In the genomic region with DNA sequence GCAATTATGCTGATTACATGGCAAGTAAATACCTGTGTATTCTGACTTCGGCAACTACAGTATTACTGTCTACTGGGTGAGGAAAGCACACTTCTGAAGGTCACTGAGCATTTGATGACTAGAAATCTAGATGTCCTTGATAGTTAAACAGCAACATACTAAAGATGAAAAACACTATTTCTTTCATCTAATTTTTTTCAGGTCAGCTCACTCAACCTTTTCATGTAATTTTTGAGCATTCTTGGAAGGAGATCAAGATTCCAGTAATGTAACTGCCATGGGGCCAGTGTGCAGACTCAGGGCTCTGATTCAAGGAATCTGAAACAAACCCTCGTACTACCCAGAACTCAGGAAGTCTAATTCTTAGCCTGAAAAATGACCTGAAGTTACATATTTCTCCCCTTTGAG, we compare ENCODE assay signal across 13 cellular contexts.
DNase-seq lines count a peak whose midpoint lies in the region; ATAC-seq and TF ChIP-seq lines count a peak whose summit lies in the region.
"Had no signal": no experiment of that assay in that cellular context is flagged by ENCODE, and none has a peak within 500 bp of the region (broad histone marks: within the 10 kb centered on the region; RNA-seq: fewer than 3 reads in every experiment).

No MANE protein-coding gene starts in this region.

- CTCF ChIA-PET in activated naive CD4-positive, alpha-beta T cell treated with anti-CD3 and anti-CD28 coated beads, Interleukin-2, amount 10 ng/mL, durations not matched to agents 7 days and 5 days (lab: Charles Lee) = interaction anchor here (1.1 to 4.0 kb wide), 5 partner anchors 10 to 223 kb away, joined by 3 to 14 read pairs (median 6); a partner anchor contains a TSS
- CTCF ChIA-PET in activated CD8-positive, alpha-beta T cell treated with anti-CD3 and anti-CD28 coated beads for 36 hours (lab: Charles Lee) = interaction anchor here (0.8 to 3.8 kb wide), 15 partner anchors 9 to 337 kb away, joined by 3 to 14 read pairs (median 6); no protein-coding TSS in a partner anchor
- CTCF ChIA-PET in WTC11 (lab: Charles Lee) = interaction anchor here (0.6 to 1.9 kb wide), 2 partner anchors 61 to 337 kb away, joined by 4 to 9 read pairs; no protein-coding TSS in a partner anchor

- POLR2A ChIA-PET in activated CD8-positive, alpha-beta T cell treated with anti-CD3 and anti-CD28 coated beads for 36 hours (lab: Charles Lee) = interaction anchor here (0.7 to 1.8 kb wide), 18 partner anchors 10 to 337 kb away, joined by 3 to 7 read pairs (median 4); no protein-coding TSS in a partner anchor
- POLR2A ChIA-PET in WTC11 (lab: Charles Lee) = no interaction called here

- no peak overlapping the region for H3K27ac ChIP-seq in fibroblast of lung (ENCODE audit: insufficient read depth, low read length)
- H3K27ac ChIP-seq in right atrium auricular region = no peak overlapping the region
- no peak overlapping the region for H3K27ac ChIP-seq in WERI-Rb-1

- TF ChIP-seq CTCF in activated CD8-positive, alpha-beta T cell treated with anti-CD3 and anti-CD28 coated beads for 36 hours (IDR thresholded peaks at IDR 0.05) = no peak
- TF ChIP-seq CTCF in fibroblast of lung (conservative IDR thresholded peaks at IDR 0.05 in 1 of 2, IDR thresholded peaks at IDR 0.05 in 1 of 2; ENCODE audit: low read depth in 1 of 2, low read length in 2 of 2) (no peak), right atrium auricular region (IDR thresholded peaks at IDR 0.05) (no peak), WERI-Rb-1 (IDR thresholded peaks at IDR 0.05; ENCODE audit: low read depth, low read length) (no peak), WTC11 (IDR thresholded peaks at IDR 0.05) (no peak)

- H3K79me2 ChIP-seq in fibroblast of lung (ENCODE audit: control insufficient read depth, insufficient read depth, low read length) = no peaks in the 10 kb centered on the region

- no peaks in the 10 kb centered on the region for H3K9me3 ChIP-seq in fibroblast of lung (ENCODE audit: control insufficient read depth, insufficient read depth, low read depth, low read length)
- H3K9me3 ChIP-seq in right atrium auricular region = peaks cover 0 to 22% of the 10 kb centered on the region in 2 donors
- H3K9me3 ChIP-seq in WERI-Rb-1 (ENCODE audit: severe bottlenecking) = no peaks in the 10 kb centered on the region

- no peaks in the 10 kb centered on the region for H3K27me3 Mint-ChIP-seq in activated naive CD4-positive, alpha-beta T cell treated with anti-CD3 and anti-CD28 coated beads, Interleukin-2, amount 10 ng/mL, durations not matched to agents 7 days and 5 days
- no peaks in the 10 kb centered on the region for H3K27me3 Mint-ChIP-seq in activated CD8-positive, alpha-beta T cell treated with anti-CD3 and anti-CD28 coated beads for 36 hours
- no peaks in the 10 kb centered on the region for H3K27me3 Mint-ChIP-seq in stimulated activated naive CD8-positive, alpha-beta T cell treated with anti-CD3 and anti-CD28 coated beads, Interleukin-15, Interleukin-2, amounts not matched to agents 100 ng/mL and 50 ng/mL, for 24 hours
- H3K27me3 Mint-ChIP-seq in WTC11 (ENCODE audit: low read depth) = 0 out of 2 replicates have a peak, but pooled peaks cover 4% of the 10 kb centered on the region

- peak; percentile 48 for DNase-seq in activated naive CD4-positive, alpha-beta T cell treated with anti-CD3 and anti-CD28 coated beads, Interleukin-2, amount 10 ng/mL, durations not matched to agents 7 days and 5 days
- DNase-seq in activated naive CD4-positive, alpha-beta T cell treated with Interleukin-2 at 50 U/mL for 16 hours = no peak
- peak; percentile 62 for DNase-seq in activated CD8-positive, alpha-beta T cell treated with anti-CD3 and anti-CD28 coated beads for 36 hours
- DNase-seq in fibroblast of lung (ENCODE audit: low read depth in 2 of 2) (peak; percentile 39 to 77), right atrium auricular region (ENCODE audit: low spot score) (no peak), WERI-Rb-1 (no peak), WTC11 (ENCODE audit: low spot score) (no peak)
- DNase-seq: caudate nucleus, DMS79 treated with DMSO at 0.1 percent for 48 hours, NCI-H1930, posterior cingulate gyrus had no signal

- H3K36me3 ChIP-seq in fibroblast of lung (ENCODE audit: control insufficient read depth, insufficient read depth, low read length) (no peaks in the 10 kb centered on the region), right atrium auricular region (no peaks in the 10 kb centered on the region), WERI-Rb-1 (no peaks in the 10 kb centered on the region)

- H3K9me3 Mint-ChIP-seq in activated naive CD4-positive, alpha-beta T cell treated with anti-CD3 and anti-CD28 coated beads, Interleukin-2, amount 10 ng/mL, durations not matched to agents 7 days and 5 days = peaks cover 26% of the 10 kb centered on the region
- H3K9me3 Mint-ChIP-seq in activated CD8-positive, alpha-beta T cell treated with anti-CD3 and anti-CD28 coated beads for 36 hours = peaks cover 21% of the 10 kb centered on the region
- peaks cover 16% of the 10 kb centered on the region for H3K9me3 Mint-ChIP-seq in stimulated activated naive CD8-positive, alpha-beta T cell treated with anti-CD3 and anti-CD28 coated beads, Interleukin-15, Interleukin-2, amounts not matched to agents 100 ng/mL and 50 ng/mL, for 24 hours
- peaks cover 24% of the 10 kb centered on the region for H3K9me3 Mint-ChIP-seq in WTC11

- intact Hi-C loops in activated CD8-positive, alpha-beta T cell treated with anti-CD3 and anti-CD28 coated beads for 36 hours (cut with micrococcal nuclease) = loop anchor here (5.0 kb wide), 1 partner anchor 47 kb away; no protein-coding TSS in a partner anchor

- H3K36me3 Mint-ChIP-seq in activated naive CD4-positive, alpha-beta T cell treated with anti-CD3 and anti-CD28 coated beads, Interleukin-2, amount 10 ng/mL, durations not matched to agents 7 days and 5 days = peaks cover 64% of the 10 kb centered on the region
- peaks cover 23% of the 10 kb centered on the region for H3K36me3 Mint-ChIP-seq in activated CD8-positive, alpha-beta T cell treated with anti-CD3 and anti-CD28 coated beads for 36 hours (ENCODE audit: low read depth)
- peaks cover 12% of the 10 kb centered on the region for H3K36me3 Mint-ChIP-seq in stimulated activated naive CD8-positive, alpha-beta T cell treated with anti-CD3 and anti-CD28 coated beads, Interleukin-15, Interleukin-2, amounts not matched to agents 100 ng/mL and 50 ng/mL, for 24 hours (ENCODE audit: low read depth)
- peaks cover 10% of the 10 kb centered on the region for H3K36me3 Mint-ChIP-seq in WTC11

- H4K20me1 ChIP-seq in fibroblast of lung (ENCODE audit: control insufficient read depth, extremely low read depth, insufficient read depth, low read length) = no peaks in the 10 kb centered on the region

- H3K4me3 Mint-ChIP-seq in activated naive CD4-positive, alpha-beta T cell treated with anti-CD3 and anti-CD28 coated beads, Interleukin-2, amount 10 ng/mL, durations not matched to agents 7 days and 5 days = peak overlapping the region; percentile 67
- peak overlapping the region; percentile 62 for H3K4me3 Mint-ChIP-seq in activated CD8-positive, alpha-beta T cell treated with anti-CD3 and anti-CD28 coated beads for 36 hours
- H3K4me3 Mint-ChIP-seq in stimulated activated naive CD8-positive, alpha-beta T cell treated with anti-CD3 and anti-CD28 coated beads, Interleukin-15, Interleukin-2, amounts not matched to agents 100 ng/mL and 50 ng/mL, for 24 hours = peak overlapping the region; percentile 40
- H3K4me3 Mint-ChIP-seq in WTC11 = no peak overlapping the region

- no peak overlapping the region for H2AFZ ChIP-seq in fibroblast of lung (ENCODE audit: low read length)

- H3K4me1 Mint-ChIP-seq in activated naive CD4-positive, alpha-beta T cell treated with anti-CD3 and anti-CD28 coated beads, Interleukin-2, amount 10 ng/mL, durations not matched to agents 7 days and 5 days = peaks cover 80% of the 10 kb centered on the region
- H3K4me1 Mint-ChIP-seq in activated CD8-positive, alpha-beta T cell treated with anti-CD3 and anti-CD28 coated beads for 36 hours (ENCODE audit: low read depth) = peaks cover 50% of the 10 kb centered on the region
- H3K4me1 Mint-ChIP-seq in stimulated activated naive CD8-positive, alpha-beta T cell treated with anti-CD3 and anti-CD28 coated beads, Interleukin-15, Interleukin-2, amounts not matched to agents 100 ng/mL and 50 ng/mL, for 24 hours (ENCODE audit: low read depth) = peaks cover 44% of the 10 kb centered on the region
- peaks cover 16% of the 10 kb centered on the region for H3K4me1 Mint-ChIP-seq in WTC11

- H3K4me3 ChIP-seq in fibroblast of lung (replicated peaks in 1 of 4; ENCODE audit: control extremely low read depth in 1 of 4, insufficient read depth in 1 of 4, low read depth in 3 of 4, low read length in 4 of 4) = no peak overlapping the region
- no peak overlapping the region for H3K4me3 ChIP-seq in right atrium auricular region
- no peak overlapping the region for H3K4me3 ChIP-seq in WERI-Rb-1 (ENCODE audit: low read depth, low read length)
- H3K4me3 ChIP-seq: K562 had no signal

- peak; percentile 84 for ATAC-seq in activated CD8-positive, alpha-beta T cell treated with anti-CD3 and anti-CD28 coated beads for 36 hours
- ATAC-seq in WTC11 = no peak
- ATAC-seq: K562 had no signal

- H3K4me1 ChIP-seq in fibroblast of lung (ENCODE audit: control insufficient read depth, extremely low read depth, insufficient read depth, low read length) (peaks cover 10% of the 10 kb centered on the region), right atrium auricular region (no peaks in the 10 kb centered on the region)

- no peak overlapping the region for H3K9ac ChIP-seq in fibroblast of lung (ENCODE audit: insufficient read depth, low read length)

- peak overlapping the region; percentile 98 for H3K27ac Mint-ChIP-seq in activated naive CD4-positive, alpha-beta T cell treated with anti-CD3 and anti-CD28 coated beads, Interleukin-2, amount 10 ng/mL, durations not matched to agents 7 days and 5 days
- peak overlapping the region; percentile 96 for H3K27ac Mint-ChIP-seq in activated CD8-positive, alpha-beta T cell treated with anti-CD3 and anti-CD28 coated beads for 36 hours
- peak overlapping the region; percentile 56 for H3K27ac Mint-ChIP-seq in stimulated activated naive CD8-positive, alpha-beta T cell treated with anti-CD3 and anti-CD28 coated beads, Interleukin-15, Interleukin-2, amounts not matched to agents 100 ng/mL and 50 ng/mL, for 24 hours
- no peak overlapping the region for H3K27ac Mint-ChIP-seq in WTC11

- H3K27me3 ChIP-seq in fibroblast of lung (ENCODE audit: control insufficient read depth, insufficient read depth, low read length) (no peaks in the 10 kb centered on the region), right atrium auricular region (no peaks in the 10 kb centered on the region), WERI-Rb-1 (ENCODE audit: insufficient read depth, low read depth, severe bottlenecking) (no peaks in the 10 kb centered on the region)

- no peak overlapping the region for H3K4me2 ChIP-seq in fibroblast of lung (ENCODE audit: extremely low read depth, insufficient read depth, low read length)

TF ChIP-seq in WTC11, 78 proteins besides CTCF, POLR2A, EP300 and RAD21 (continues in another document):
- TF ChIP-seq NFATC4 (CRISPR knock-in tag; IDR thresholded peaks at IDR 0.05) (no peak), CREM (CRISPR knock-in tag; IDR thresholded peaks at IDR 0.05) (no peak), JUN (CRISPR knock-in tag; IDR thresholded peaks at IDR 0.05) (no peak), CREB1 (CRISPR knock-in tag; IDR thresholded peaks at IDR 0.05) (no peak), ZNF671 (CRISPR knock-in tag; IDR thresholded peaks at IDR 0.05) (no peak), TCF7 (CRISPR knock-in tag; IDR thresholded peaks at IDR 0.05; ENCODE audit: low read depth) (no peak)

Comparison
In these comparisons a context has a peak if more than half of its experiments do, and no peak if none do; other contexts are left out.
1. DNase-seq: peak in activated naive CD4-positive, alpha-beta T cell treated with anti-CD3 and anti-CD28 coated beads, Interleukin-2, amount 10 ng/mL, durations not matched to agents 7 days and 5 days (single experiment), activated CD8-positive, alpha-beta T cell treated with anti-CD3 and anti-CD28 coated beads for 36 hours (single experiment) and fibroblast of lung (2 of 2); none in activated naive CD4-positive, alpha-beta T cell treated with Interleukin-2 at 50 U/mL for 16 hours (single experiment), right atrium auricular region (single experiment), WERI-Rb-1 (single experiment) and WTC11 (single experiment).